ENCODE assay signal across 1 cellular context in the genomic region with DNA sequence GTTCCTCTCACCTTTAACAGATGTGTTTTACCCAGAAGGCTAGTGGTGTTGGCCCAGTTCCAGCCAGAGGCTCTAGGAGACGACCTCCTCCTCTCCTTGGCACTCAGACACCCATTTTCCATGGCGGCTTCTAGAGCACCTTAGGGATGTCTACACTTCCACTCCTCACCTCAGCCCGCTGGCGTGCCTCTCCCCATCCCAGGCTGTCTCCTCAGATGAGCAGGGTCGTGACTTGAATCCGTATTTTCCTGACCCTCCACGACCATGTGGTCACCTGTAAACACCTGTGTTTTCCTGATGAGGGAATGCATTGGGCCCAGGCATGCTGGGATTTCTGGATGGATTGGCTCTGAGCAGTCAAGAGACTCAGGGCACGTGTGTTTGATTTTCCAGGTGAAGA.
TF ChIP-seq lines count a peak whose summit lies in the region.

No MANE protein-coding gene starts in this region.

TF ChIP-seq in SK-N-SH treated with all-trans-retinoic acid at 6 μM for 48 hours, 23 proteins besides CTCF, POLR2A, EP300 and RAD21 (continued from another document):
- no peak for TF ChIP-seq PATZ1 (CRISPR knock-in tag; IDR thresholded peaks at IDR 0.05; ENCODE audit: borderline replicate concordance)
- TF ChIP-seq CSDC2 (CRISPR knock-in tag; IDR thresholded peaks at IDR 0.05) = no peak
- TF ChIP-seq PPARA (CRISPR knock-in tag; IDR thresholded peaks at IDR 0.05; ENCODE audit: borderline replicate concordance) = no peak
- TF ChIP-seq ESRRG (CRISPR knock-in tag; IDR thresholded peaks at IDR 0.05) = no peak
- TF ChIP-seq ZFP3 (CRISPR knock-in tag; IDR thresholded peaks at IDR 0.05) = no peak
- TF ChIP-seq ZNF565 (CRISPR knock-in tag; conservative IDR thresholded peaks at IDR 0.05; ENCODE audit: low read depth) = no peak
- TF ChIP-seq SNAI2 (CRISPR knock-in tag; IDR thresholded peaks at IDR 0.05) = no peak
- no peak for TF ChIP-seq ARNTL (CRISPR knock-in tag; IDR thresholded peaks at IDR 0.05; ENCODE audit: borderline replicate concordance, low read depth)
